In genomic region chr12:5470221-5470620, GRCh38 we compare ENCODE assay signal across 31 cellular contexts. TPM values are rescaled to one million over a fixed set of nuclear protein-coding genes. Genes with fewer than 3 reads are reported as not detected.
"Had no signal": no experiment of that assay in that cellular context is flagged by ENCODE, and none has a peak within 500 bp of the region (broad histone marks: within the 10 kb centered on the region; RNA-seq: fewer than 3 reads in every experiment).

No MANE protein-coding gene starts in this region.

- H3K27ac ChIP-seq: adrenal gland, body of pancreas, breast epithelium, SJSA1 had no signal

- DNase-seq: activated CD4-positive, alpha-beta memory T cell treated with anti-CD3 and anti-CD28 coated beads for 36 hours; activated CD4-positive, alpha-beta T cell treated with anti-CD3 and anti-CD28 coated beads for 36 hours; activated CD4-positive, alpha-beta T cell treated with anti-CD3 and anti-CD28 coated beads, Interleukin-2, amount 50 U/mL, for 1 hour; activated CD8-positive, alpha-beta memory T cell treated with anti-CD3 and anti-CD28 coated beads, Interleukin-2, amount 50 U/mL, for 4 hours; activated gamma-delta T cell treated with Interleukin-2 at 50 U/mL for 16 hours; activated naive CD4-positive, alpha-beta T cell treated with anti-CD3 and anti-CD28 coated beads for 36 hours; activated T-cell treated with anti-CD3 and anti-CD28 coated beads for 4 hours; activated T-cell treated with anti-CD3 and anti-CD28 coated beads, Interleukin-2, amount 50 U/mL, for 4 hours; adrenal gland; body of pancreas; caudate nucleus; Kasumi-1; MM.1S; MV-4-11; NCI-H1092; NCI-H1436 treated with DMSO at 0.1 percent for 48 hours; NCI-H1694 treated with DMSO at 0.1 percent for 48 hours; NCI-H2029; NCI-H345; NCI-H524 treated with DMSO at 0.1 percent for 48 hours; SHP77; SK-N-SH had no signal

- H3K9me3 Mint-ChIP-seq: activated CD4-positive, alpha-beta memory T cell treated with anti-CD3 and anti-CD28 coated beads for 36 hours; activated naive CD4-positive, alpha-beta T cell treated with anti-CD3 and anti-CD28 coated beads for 36 hours; activated T-cell treated with anti-CD3 and anti-CD28 coated beads, Interleukin-2, amount 50 U/mL, for 4 hours; activated T-helper 1 cell treated with anti-CD3 and anti-CD28 coated beads, Interleukin-12 subunit alpha, Interleukin-12 subunit beta, Interleukin-2, Interleukin-4 antibody, amounts not matched to agents 30 ng/mL and 10 ng/mL and 1 ng/mL, durations not matched to agents 14 hours and 24 hours and 36 hours; T-helper 1 cell treated with Interleukin-12 subunit alpha and Interleukin-12 subunit beta and Interleukin-4 antibody, amounts not matched to agents 30 μg/mL and 1 μg/mL, for 36 hours; T-helper 2 cell treated with Interferon-gamma antibody and Interleukin-4, amounts not matched to agents 5 μg/mL and 100 μg/mL, for 36 hours had no signal

- H3K4me1 ChIP-seq: adrenal gland, breast epithelium, SJSA1 had no signal

- H3K36me3 Mint-ChIP-seq: activated CD4-positive, alpha-beta memory T cell treated with anti-CD3 and anti-CD28 coated beads for 36 hours; activated naive CD4-positive, alpha-beta T cell treated with anti-CD3 and anti-CD28 coated beads, Interleukin-2, amount 50 U/mL, for 72 hours had no signal

- H3K4me3 Mint-ChIP-seq: activated CD4-positive, alpha-beta memory T cell treated with anti-CD3 and anti-CD28 coated beads for 36 hours; activated CD4-positive, alpha-beta T cell treated with anti-CD3 and anti-CD28 coated beads for 36 hours; activated naive CD4-positive, alpha-beta T cell treated with anti-CD3 and anti-CD28 coated beads for 36 hours; activated T-cell treated with anti-CD3 and anti-CD28 coated beads, Interleukin-2, amount 50 U/mL, for 4 hours; activated T-helper 1 cell treated with anti-CD3 and anti-CD28 coated beads, Interleukin-12 subunit alpha, Interleukin-12 subunit beta, Interleukin-2, Interleukin-4 antibody, amounts not matched to agents 30 ng/mL and 10 ng/mL and 1 ng/mL, durations not matched to agents 14 hours and 24 hours and 36 hours; T-helper 1 cell treated with Interleukin-12 subunit alpha and Interleukin-12 subunit beta and Interleukin-4 antibody, amounts not matched to agents 30 μg/mL and 1 μg/mL, for 36 hours; T-helper 2 cell treated with Interferon-gamma antibody and Interleukin-4, amounts not matched to agents 5 μg/mL and 100 μg/mL, for 36 hours had no signal

- H3K4me1 Mint-ChIP-seq: activated CD4-positive, alpha-beta T cell treated with anti-CD3 and anti-CD28 coated beads for 36 hours had no signal

- H3K4me3 ChIP-seq: adrenal gland, body of pancreas, breast epithelium, SJSA1 had no signal

- ATAC-seq: activated CD4-positive, alpha-beta T cell treated with anti-CD3 and anti-CD28 coated beads for 36 hours; activated CD4-positive, CD25-positive, alpha-beta regulatory T cell treated with anti-CD3 and anti-CD28 coated beads, Interleukin-2, amount 50 U/mL, for 24 hours; activated naive CD4-positive, alpha-beta T cell treated with anti-CD3 and anti-CD28 coated beads, Interleukin-2, amount 50 U/mL, for 72 hours; activated T-cell treated with anti-CD3 and anti-CD28 coated beads, Interleukin-2, amount 50 U/mL, for 4 hours; body of pancreas; Panc1 had no signal

- H3K36me3 ChIP-seq: adrenal gland, breast epithelium, SJSA1 had no signal

- H3K9me3 ChIP-seq: adrenal gland, body of pancreas, breast epithelium, SJSA1, SK-N-SH had no signal

- H3K27ac Mint-ChIP-seq: activated CD4-positive, alpha-beta memory T cell treated with anti-CD3 and anti-CD28 coated beads for 36 hours; activated CD4-positive, alpha-beta T cell treated with anti-CD3 and anti-CD28 coated beads for 36 hours; activated naive CD4-positive, alpha-beta T cell treated with anti-CD3 and anti-CD28 coated beads for 36 hours; activated naive CD4-positive, alpha-beta T cell treated with anti-CD3 and anti-CD28 coated beads, Interleukin-2, amount 50 U/mL, for 72 hours; activated T-helper 1 cell treated with anti-CD3 and anti-CD28 coated beads, Interleukin-12 subunit alpha, Interleukin-12 subunit beta, Interleukin-2, Interleukin-4 antibody, amounts not matched to agents 30 ng/mL and 10 ng/mL and 1 ng/mL, durations not matched to agents 14 hours and 24 hours and 36 hours; T-helper 2 cell treated with Interferon-gamma antibody and Interleukin-4, amounts not matched to agents 5 μg/mL and 100 μg/mL, for 36 hours had no signal

- H3K27me3 ChIP-seq: adrenal gland, body of pancreas, breast epithelium had no signal

RNA-seq across cellular contexts. Expression of gene NTF3, which starts 38.3 kb away (rescaled TPM):
- total RNA-seq: activated CD4-positive, alpha-beta memory T cell treated with anti-CD3 and anti-CD28 coated beads for 36 hours; activated CD4-positive, alpha-beta T cell treated with anti-CD3 and anti-CD28 coated beads for 36 hours; activated naive CD4-positive, alpha-beta T cell treated with anti-CD3 and anti-CD28 coated beads for 36 hours; activated naive CD4-positive, alpha-beta T cell treated with anti-CD3 and anti-CD28 coated beads, Interleukin-2, amount 50 U/mL, for 72 hours; activated T-cell treated with anti-CD3 and anti-CD28 coated beads, Interleukin-2, amount 50 U/mL, for 4 hours; activated T-helper 1 cell treated with anti-CD3 and anti-CD28 coated beads, Interleukin-12 subunit alpha, Interleukin-12 subunit beta, Interleukin-2, Interleukin-4 antibody, amounts not matched to agents 30 ng/mL and 10 ng/mL and 1 ng/mL, durations not matched to agents 14 hours and 24 hours and 36 hours; body of pancreas; NCI-H460 had no signal
- polyA plus RNA-seq: SK-N-SH had no signal
